ENCODE assay signal across 3 cellular contexts in genomic region chr4:183458005-183458404, GRCh38.
TF ChIP-seq lines count a peak whose summit lies in the region.

No MANE protein-coding gene starts in this region.

TF ChIP-seq in A549, 52 proteins besides CTCF, POLR2A, EP300 and RAD21:
- TF ChIP-seq PBX3 (IDR thresholded peaks at IDR 0.05), result no peak
- peak; percentile 12 for TF ChIP-seq MAFK (IDR thresholded peaks at IDR 0.05; ENCODE audit: partially characterized antibody)

TF ChIP-seq in GM23338, 12 proteins besides CTCF, POLR2A, EP300 and RAD21:
- TF ChIP-seq NANOG (IDR thresholded peaks at IDR 0.05; ENCODE audit: borderline replicate concordance) (no peak), REST (IDR thresholded peaks at IDR 0.05; ENCODE audit: unreplicated experiment) (no peak), ZNF331 (CRISPR knock-in tag; IDR thresholded peaks at IDR 0.05; ENCODE audit: low read depth) (no peak), ZNF462 (CRISPR knock-in tag; IDR thresholded peaks at IDR 0.05) (no peak), ZNF114 (CRISPR knock-in tag; IDR thresholded peaks at IDR 0.05) (no peak), EZH2 (IDR thresholded peaks at IDR 0.05; ENCODE audit: low read depth, unreplicated experiment) (no peak), STAT1 (IDR thresholded peaks at IDR 0.05; ENCODE audit: unreplicated experiment) (no peak), ETS1 (IDR thresholded peaks at IDR 0.05) (no peak), EZH2phosphoT487 (IDR thresholded peaks at IDR 0.05; ENCODE audit: unreplicated experiment) (no peak), POLR2AphosphoS5 (IDR thresholded peaks at IDR 0.05; ENCODE audit: low read depth) (no peak)

TF ChIP-seq in K562, 482 proteins besides CTCF, POLR2A, EP300 and RAD21:
- TF ChIP-seq PHB2 (IDR thresholded peaks at IDR 0.05; ENCODE audit: low read depth) (no peak), SMARCE1 (IDR thresholded peaks at IDR 0.05) (no peak), RNF219 (CRISPR knock-in tag; IDR thresholded peaks at IDR 0.05) (no peak), ZNF23 (CRISPR knock-in tag; IDR thresholded peaks at IDR 0.05) (no peak), POLR3G (IDR thresholded peaks at IDR 0.05; ENCODE audit: extremely low read depth, insufficient read length, insufficient replicate concordance) (no peak), U2AF1 (optimal IDR thresholded peaks at IDR 0.05; ENCODE audit: low read depth, low read length) (no peak), MAFF (IDR thresholded peaks at IDR 0.05; ENCODE audit: low read length) (0 out of 2 replicates have a peak, but pooled peaks have one; percentile 14), E2F3 (CRISPR knock-in tag; IDR thresholded peaks at IDR 0.05) (no peak)
TF ChIP-seq in K562: peak in this region for 1.
